Comparison of ENCODE assay signal across 2 cellular contexts in the genomic region with DNA sequence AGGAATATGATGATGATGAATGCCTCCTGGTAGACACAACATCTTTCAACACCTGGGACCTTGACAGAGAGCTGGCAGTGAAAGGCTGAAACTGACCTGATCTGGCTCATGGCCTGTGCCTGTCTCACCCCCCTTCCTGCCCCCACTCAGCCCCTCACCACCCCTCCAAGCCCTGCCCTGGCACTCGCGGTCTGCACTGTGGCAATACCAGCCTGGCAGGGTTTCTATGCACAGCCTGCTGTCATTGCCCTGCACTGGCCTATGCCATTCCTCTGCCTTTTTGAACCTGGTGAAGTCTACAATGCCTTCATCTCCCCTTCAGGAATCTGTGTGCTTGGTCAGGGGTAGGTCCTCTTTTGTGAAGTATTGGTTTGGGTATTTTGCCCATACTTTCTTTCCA.
TF ChIP-seq lines count a peak whose summit lies in the region.

No MANE protein-coding gene starts in this region.

TF ChIP-seq in SK-N-SH treated with all-trans-retinoic acid at 6 μM for 48 hours, 23 proteins besides CTCF, POLR2A, EP300 and RAD21:
- TF ChIP-seq TCF4 (CRISPR knock-in tag; IDR thresholded peaks at IDR 0.05; ENCODE audit: borderline replicate concordance) (no peak), RARB (CRISPR knock-in tag; IDR thresholded peaks at IDR 0.05) (no peak), ZFP3 (CRISPR knock-in tag; IDR thresholded peaks at IDR 0.05) (no peak)

TF ChIP-seq in SK-N-SH, 30 proteins besides CTCF, POLR2A, EP300 and RAD21:
- no peak for TF ChIP-seq FOXM1 (IDR thresholded peaks at IDR 0.05; ENCODE audit: low read depth)
